Comparison of ENCODE assay signal across 10 cellular contexts in the genomic region with DNA sequence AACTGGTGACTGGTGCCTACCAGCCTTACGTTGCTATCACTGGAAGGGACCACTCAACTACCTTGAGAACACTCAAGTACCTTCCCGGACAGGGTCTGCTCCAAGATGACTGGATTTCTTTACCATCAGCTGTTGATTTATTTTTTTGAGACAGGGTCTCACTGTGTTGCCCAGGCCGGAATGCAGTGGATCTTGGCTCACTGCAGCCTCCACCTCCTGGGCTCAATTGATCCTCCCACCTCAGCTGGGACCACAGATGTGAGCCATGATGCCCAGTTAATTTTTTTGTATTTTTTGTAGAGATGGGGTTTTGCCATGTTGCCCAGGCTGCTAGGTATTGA. TPM values are rescaled to one million over a fixed set of nuclear protein-coding genes. Genes with fewer than 3 reads are reported as not detected.
DNase-seq lines count a peak whose midpoint lies in the region; ATAC-seq, FAIRE-seq and TF ChIP-seq lines count a peak whose summit lies in the region.
"Had no signal": no experiment of that assay in that cellular context is flagged by ENCODE, and none has a peak within 500 bp of the region (broad histone marks: within the 10 kb centered on the region; RNA-seq: fewer than 3 reads in every experiment).

No MANE protein-coding gene starts in this region.

- H2AK5ac ChIP-seq in IMR-90 (ENCODE audit: low read depth, low read length): peak overlapping the region; percentile 100

- no peak for FAIRE-seq in K562 (lab: Jason Lieb, UNC)

- H3K27me3 ChIP-seq in IMR-90 (ENCODE audit: control insufficient read depth, insufficient read depth, low read length) (no peaks in the 10 kb centered on the region), K562 (ENCODE audit: control insufficient read depth in 2 of 2, insufficient read depth in 2 of 2, low read length in 2 of 2) (no peaks in the 10 kb centered on the region), thyroid gland (no peaks in the 10 kb centered on the region)
- H3K27me3 ChIP-seq: pancreas had no signal

- H3K36me3 ChIP-seq in IMR-90 (ENCODE audit: control insufficient read depth, insufficient read depth, low read length) (peaks cover 6% of the 10 kb centered on the region; the same call in 1 of the 2 replicates), K562 (ENCODE audit: control insufficient read depth, insufficient read depth, low read length) (peaks cover 33% of the 10 kb centered on the region), mesodermal cell (ENCODE audit: control insufficient read depth, insufficient read depth, low read length) (peaks cover 14% of the 10 kb centered on the region), thyroid gland (peaks cover 0 to under 1% of the 10 kb centered on the region in 2 donors)

- intact Hi-C loops in IMR-90 (cut with micrococcal nuclease) (loop anchor here (2.0 kb wide), 1 partner anchor 45 kb away; a partner anchor contains a TSS), K562 (cut with micrococcal nuclease) (loop anchor here (2.0 to 5.0 kb wide), 4 partner anchors 44 to 249 kb away; a partner anchor contains a TSS), thyroid gland (cut with DNase I) (no loop called here)

- peaks cover 3% of the 10 kb centered on the region; the same call in 1 of the 2 replicates for H3K4me1 ChIP-seq in IMR-90 (ENCODE audit: control insufficient read depth, insufficient read depth, low read length)
- H3K4me1 ChIP-seq in K562 (replicated peaks in 1 of 2; ENCODE audit: control insufficient read depth in 2 of 2, insufficient read depth in 2 of 2, low read length in 2 of 2): peaks cover 21 to 27% of the 10 kb centered on the region in 2 experiments; a peak in 4 of 5 replicates
- H3K4me1 ChIP-seq in mesodermal cell (ENCODE audit: control insufficient read depth, insufficient read depth, low read length, poor library complexity, severe bottlenecking): peaks cover 39% of the 10 kb centered on the region
- H3K4me1 ChIP-seq in thyroid gland: peaks cover 10 to 14% of the 10 kb centered on the region in 2 donors

- in situ Hi-C loops in IMR-90 (cut with MboI; ENCODE audit: low sequenced_read_pairs): no loop called here
- in situ Hi-C loops in K562 (cut with MboI): loop anchor here (5.0 kb wide), 2 partner anchors 64 to 114 kb away; no protein-coding TSS in a partner anchor

- H3K36me3 Mint-ChIP-seq in nephron progenitor cell (ENCODE audit: low read depth): peaks cover 10% of the 10 kb centered on the region

- peak overlapping the region; percentile 99 for H2BK15ac ChIP-seq in IMR-90 (ENCODE audit: low read depth, low read length)

- POLR2A ChIA-PET in IMR-90 (lab: Charles Lee; ENCODE audit: unreplicated experiment): no interaction called here
- POLR2A ChIA-PET in K562 (lab: Yijun Ruan, JAX): interaction anchor here (0.8 to 1.4 kb wide), 9 partner anchors 10 to 120 kb away, joined by 3 to 6 read pairs (median 3); no protein-coding TSS in a partner anchor

- peak overlapping the region; percentile 99 for H2BK120ac ChIP-seq in IMR-90 (ENCODE audit: low read depth, low read length)

- no peaks in the 10 kb centered on the region for H3K79me2 ChIP-seq in K562 (ENCODE audit: control insufficient read depth, insufficient read depth, low read length)

- CTCF ChIA-PET in IMR-90 (lab: Yijun Ruan, JAX): no interaction called here
- CTCF ChIA-PET in K562 (lab: Yijun Ruan, JAX; ENCODE audit: low intra/inter-chr PET ratio): no interaction called here

- no peak for ATAC-seq in IMR-90 (ENCODE audit: low read depth)
- no peak; the same call in 2 of the 3 replicates for ATAC-seq in K562

- H3K9me3 Mint-ChIP-seq in nephron progenitor cell: no peaks in the 10 kb centered on the region

- H3K18ac ChIP-seq in IMR-90 (ENCODE audit: low read depth, low read length): peak overlapping the region; percentile 80

- H3K9me1 ChIP-seq in IMR-90 (ENCODE audit: insufficient read depth, low read length) (peaks cover 3% of the 10 kb centered on the region), K562 (ENCODE audit: control insufficient read depth, insufficient read depth, low read length) (no peaks in the 10 kb centered on the region)

- dilution Hi-C loops in IMR-90 (cut with HindIII; ENCODE audit: low sequenced_read_pairs, unreplicated experiment): no loop called here

- H3K9me3 ChIP-seq in IMR-90 (ENCODE audit: control insufficient read depth, insufficient read depth, low read length) (peaks cover 2% of the 10 kb centered on the region; the same call in 1 of the 2 replicates), K562 (replicated peaks; ENCODE audit: control insufficient read depth, insufficient read depth, low read depth, low read length) (no peaks in the 10 kb centered on the region), mesodermal cell (ENCODE audit: control insufficient read depth, low read length) (peaks cover 3% of the 10 kb centered on the region), thyroid gland (no peaks in the 10 kb centered on the region)
- H3K9me3 ChIP-seq: pancreas had no signal

- peak overlapping the region; percentile 91 for H3K23ac ChIP-seq in IMR-90 (ENCODE audit: low read depth, low read length)

- no peaks in the 10 kb centered on the region for H4K20me1 ChIP-seq in IMR-90 (ENCODE audit: insufficient read depth, low read length)
- H4K20me1 ChIP-seq in K562 (replicated peaks; ENCODE audit: control insufficient read depth, insufficient read depth, low read length): no peaks in the 10 kb centered on the region

- peak overlapping the region; percentile 97 for H4K91ac ChIP-seq in IMR-90 (ENCODE audit: insufficient read depth, low read depth, low read length)

- peak overlapping the region; percentile 84 for H3K56ac ChIP-seq in IMR-90 (ENCODE audit: extremely low read depth, insufficient read depth, low read length)

- H3K79me1 ChIP-seq in IMR-90 (ENCODE audit: low read depth in 1 of 2, low read length in 2 of 2): peaks cover 0 to 31% of the 10 kb centered on the region in 2 experiments; a peak in 2 of 4 replicates

- BruUV-seq in IMR-90 (replicated peaks; lab: Mats Ljungman, UMichigan) (no TSS peak), K562 (replicated peaks; lab: Mats Ljungman, UMichigan) (no TSS peak)

- TF ChIP-seq POLR2A in IMR-90 (IDR thresholded peaks at IDR 0.05; ENCODE audit: low read depth, low read length): no peak
- TF ChIP-seq POLR2A in K562 (conservative IDR thresholded peaks at IDR 0.05): no peak
- TF ChIP-seq POLR2A in thyroid gland (IDR thresholded peaks at IDR 0.05): no peak

- WGBS in IMR-90 (ENCODE audit: extremely low coverage in 2 of 2, insufficient read length in 1 of 2), 2 experiments: 76% methylated on average over 3 of the region's 3 CpGs; no CpG with 5 or more reads in 1 of the 2 experiments
- WGBS in K562 (ENCODE audit: insufficient coverage, low coverage, missing lambda C conversion rate): 46% methylated on average over 3 of the region's 3 CpGs
- 89 to 97% methylated on average over 1 to 3 of the region's 3 CpGs for WGBS in mesodermal cell (ENCODE audit: insufficient coverage in 2 of 2), 2 experiments
- 89 to 94% methylated on average over 3 of the region's 3 CpGs for WGBS in thyroid gland, 2 donors

- peak overlapping the region; percentile 90 for H2AK9ac ChIP-seq in IMR-90 (replicated peaks; ENCODE audit: low read depth, low read length, poor library complexity)

- peak overlapping the region; percentile 84 for H2BK5ac ChIP-seq in IMR-90 (ENCODE audit: low read depth, low read length, poor library complexity, severe bottlenecking)

- no peaks in the 10 kb centered on the region for H3K27me3 Mint-ChIP-seq in nephron progenitor cell (ENCODE audit: low read depth, poor library complexity)

- TF ChIP-seq RAD21 in IMR-90 (IDR thresholded peaks at IDR 0.05; ENCODE audit: low read length): no peak
- TF ChIP-seq RAD21 in K562 (CRISPR knock-in tag; conservative IDR thresholded peaks at IDR 0.05 in 1 of 2, IDR thresholded peaks at IDR 0.05 in 1 of 2): no peak

- H3K4ac ChIP-seq in IMR-90 (ENCODE audit: low read depth, low read length): peak overlapping the region; percentile 99

- H3K4me2 ChIP-seq in IMR-90 (ENCODE audit: low read depth, low read length) (no peak overlapping the region), K562 (ENCODE audit: insufficient read depth, low read length) (peak overlapping the region; percentile 17; the same call in 1 of the 2 replicates)

- H2BK20ac ChIP-seq in IMR-90 (ENCODE audit: low read depth, low read length): peak overlapping the region; percentile 99

- no peak for DNase-seq in IMR-90
- DNase-seq in K562 (ENCODE audit: extremely low read depth in 1 of 4, low spot score in 3 of 4): no peak
- DNase-seq in thyroid gland: no peak
- DNase-seq in epidermal melanocyte (ENCODE audit: insufficient read length, low spot score): no peak
- no peak for DNase-seq in NOMO-1 treated with dmso at 0.1 percent for 144 hours (lab: John Stamatoyannopoulos, UW; ENCODE audit: unreplicated experiment)
- no peak for DNase-seq in nephron progenitor cell
- DNase-seq: effector CD8-positive, alpha-beta T cell; NCI-H2171 treated with DMSO at 0.1 percent for 48 hours had no signal

- H3K27ac Mint-ChIP-seq in nephron progenitor cell: no peak overlapping the region

- H3K4me3 ChIP-seq in IMR-90 (ENCODE audit: insufficient read depth, low read depth, low read length) (no peak overlapping the region), K562 (no peak overlapping the region), mesodermal cell (ENCODE audit: extremely low read depth, insufficient read depth, low read length, poor library complexity, severe bottlenecking) (no peak overlapping the region), thyroid gland (replicated peaks in 1 of 3) (no peak overlapping the region)
- H3K4me3 ChIP-seq: pancreas had no signal

- TF ChIP-seq CTCF in IMR-90 (conservative IDR thresholded peaks at IDR 0.05; ENCODE audit: low read depth, low read length) (no peak), K562 (IDR thresholded peaks at IDR 0.05 in 2 of 3, conservative IDR thresholded peaks at IDR 0.05 in 1 of 3; ENCODE audit: insufficient read depth in 2 of 3, low read depth in 1 of 3, low read length in 3 of 3) (no peak), thyroid gland (IDR thresholded peaks at IDR 0.05) (no peak), nephron progenitor cell (IDR thresholded peaks at IDR 0.05) (no peak)

- H3K14ac ChIP-seq in IMR-90 (replicated peaks; ENCODE audit: low read depth, low read length): peak overlapping the region; percentile 98

- TF ChIP-seq EP300 in K562 (IDR thresholded peaks at IDR 0.05; ENCODE audit: low read length): no peak

- peak overlapping the region; percentile 91 for H3K27ac ChIP-seq in IMR-90 (ENCODE audit: insufficient read depth, low read length)
- H3K27ac ChIP-seq in K562 (ENCODE audit: extremely low read depth, low read depth, low read length): peak overlapping the region; percentile 96
- peak overlapping the region; percentile 94 for H3K27ac ChIP-seq in mesodermal cell (ENCODE audit: low read depth, low read length, severe bottlenecking)
- H3K27ac ChIP-seq in thyroid gland: peak overlapping the region; percentile 67 to 80 (median 73)

- H2AFZ ChIP-seq in IMR-90 (replicated peaks; ENCODE audit: low read length, poor library complexity) (peak overlapping the region; percentile 81), K562 (ENCODE audit: low read depth, low read length) (peak overlapping the region; percentile 91)

- H3K9ac ChIP-seq in IMR-90 (ENCODE audit: low read depth, low read length) (no peak overlapping the region), K562 (ENCODE audit: insufficient read depth in 1 of 2, low read depth in 2 of 2, low read length in 2 of 2) (peak overlapping the region; percentile 51 to 73; a peak in 3 of 4 replicates)

- peak overlapping the region; percentile 86 for H4K5ac ChIP-seq in IMR-90 (ENCODE audit: low read depth, low read length)

- peak overlapping the region; percentile 83 to 97 for H4K8ac ChIP-seq in IMR-90 (ENCODE audit: low read depth in 2 of 2, low read length in 2 of 2)

- peaks cover 50% of the 10 kb centered on the region for H3K4me1 Mint-ChIP-seq in nephron progenitor cell

- H3K4me3 Mint-ChIP-seq in nephron progenitor cell: no peak overlapping the region

RNA-seq across cellular contexts. Expression of a gene that starts 45.2 kb away (rescaled TPM):
- total RNA-seq in IMR-90 (2012; rRNA removed) (12.7 and 14.7 TPM in 2 replicates), K562 (2014; rRNA removed) (10.1 and 13.6 TPM in 2 replicates), K562 (2014; rRNA removed; fragmentation: Illumina TruSeq; extraction: Trizol) (9.2 and 9.6 TPM in 2 replicates), K562 (2015; rRNA removed; fragmentation: Illumina TruSeq; extraction: Trizol) (11.0 and 11.2 TPM in 2 replicates), K562 (2021) (24.0 and 26.8 TPM in 2 replicates), thyroid gland (10 to 100 TPM; 45.4 to 92.4 (median 61.2) TPM)
- polyA plus RNA-seq in IMR-90 (2012; rRNA removed) (28.6 and 28.7 TPM in 2 replicates), K562 (2011; rRNA removed) (8.8 and 11.9 TPM in 2 replicates), K562 (2014; fragmentation: Illumina TruSeq; extraction: Trizol) (17.9 and 18.8 TPM in 2 replicates), K562 (2014; fragmentation: Nextera tagmentation; extraction: Ambion mirVana) (1 to 10 TPM; 1.4 to 1.5 TPM), K562 (2014; rRNA removed) (17.2 and 17.3 TPM in 2 replicates)
- 20.6 and 27.7 TPM in 2 replicates for polyA plus RNA-seq in IMR-90 (2012; cell fraction: cytosol; rRNA removed)
- polyA plus RNA-seq in IMR-90 (2012; cell fraction: nucleus; rRNA removed; ENCODE audit: low replicate concordance): 59.2 and 67.7 TPM in 2 replicates
- 91.9 and 204 TPM in 2 replicates for total RNA-seq in K562 (2011; cell fraction: chromatin; rRNA removed; ENCODE audit: low replicate concordance)
- total RNA-seq in K562 (2011; cell fraction: nucleolus; rRNA removed): 90.6 and 92.5 TPM in 2 replicates
- 67.2 and 68.6 TPM in 2 replicates for total RNA-seq in K562 (2011; cell fraction: nucleoplasm; rRNA removed)
- polyA plus RNA-seq in K562 (2011; cell fraction: cytosol; rRNA removed): 8.1 and 10.6 TPM in 2 replicates
- 72.9 and 124 TPM in 2 replicates for polyA plus RNA-seq in K562 (2011; cell fraction: nucleus; rRNA removed)
- polyA plus RNA-seq in K562 (2012): 16.0 and 23.5 TPM in 2 replicates
- 11.9 and 15.3 TPM in 2 replicates for polyA minus RNA-seq in K562 (2011; rRNA and poly(A)+ RNA removed)
- polyA minus RNA-seq in K562 (2011; cell fraction: cytosol; rRNA and poly(A)+ RNA removed): 7.3 and 10.1 TPM in 2 replicates
- polyA minus RNA-seq in K562 (2011; cell fraction: nucleus; rRNA and poly(A)+ RNA removed): 27.9 and 33.8 TPM in 2 replicates
- 56.2 TPM for polyA plus RNA-seq in mesodermal cell (2013, experiment 1 of 2)
- polyA plus RNA-seq in mesodermal cell (2013, experiment 2 of 2): 52.8 TPM

RNA-seq across cellular contexts. Expression of a gene that starts 57.5 kb away (rescaled TPM):
- 21.4 and 24.4 TPM in 2 replicates for total RNA-seq in IMR-90 (2012; rRNA removed)
- polyA plus RNA-seq in IMR-90 (2012; rRNA removed): 11.9 TPM in 2 replicates
- polyA plus RNA-seq in IMR-90 (2012; cell fraction: cytosol; rRNA removed): 4.6 and 5.4 TPM in 2 replicates
- polyA plus RNA-seq in IMR-90 (2012; cell fraction: nucleus; rRNA removed; ENCODE audit: low replicate concordance): 15.0 and 31.1 TPM in 2 replicates
- 123 and 132 TPM in 2 replicates for total RNA-seq in K562 (2011; cell fraction: chromatin; rRNA removed; ENCODE audit: low replicate concordance)
- 73.2 and 88.4 TPM in 2 replicates for total RNA-seq in K562 (2011; cell fraction: nucleolus; rRNA removed)
- total RNA-seq in K562 (2011; cell fraction: nucleoplasm; rRNA removed): 85.6 and 96.2 TPM in 2 replicates
- total RNA-seq in K562 (2014; rRNA removed): 32.5 and 32.8 TPM in 2 replicates
- total RNA-seq in K562 (2014; rRNA removed; fragmentation: Illumina TruSeq; extraction: Trizol): 24.0 and 25.5 TPM in 2 replicates
- total RNA-seq in K562 (2015; rRNA removed; fragmentation: Illumina TruSeq; extraction: Trizol): 24.8 and 26.7 TPM in 2 replicates
- 37.0 TPM in 2 replicates for total RNA-seq in K562 (2021)
- polyA plus RNA-seq in K562 (2011; rRNA removed): 19.0 and 22.9 TPM in 2 replicates
- 14.9 and 16.1 TPM in 2 replicates for polyA plus RNA-seq in K562 (2011; cell fraction: cytosol; rRNA removed)
- 28.0 and 28.6 TPM in 2 replicates for polyA plus RNA-seq in K562 (2011; cell fraction: nucleus; rRNA removed)
- polyA plus RNA-seq in K562 (2012): 15.5 and 16.9 TPM in 2 replicates
- 28.4 and 33.1 TPM in 2 replicates for polyA plus RNA-seq in K562 (2014; fragmentation: Illumina TruSeq; extraction: Trizol)
- 10 to 100 TPM; 14.9 to 28.8 TPM for polyA plus RNA-seq in K562 (2014; fragmentation: Nextera tagmentation; extraction: Ambion mirVana)
- polyA plus RNA-seq in K562 (2014; rRNA removed): 20.2 and 21.2 TPM in 2 replicates
- polyA minus RNA-seq in K562 (2011; rRNA and poly(A)+ RNA removed): 65.0 and 86.0 TPM in 2 replicates
- polyA minus RNA-seq in K562 (2011; cell fraction: cytosol; rRNA and poly(A)+ RNA removed): 34.2 and 43.2 TPM in 2 replicates
- polyA minus RNA-seq in K562 (2011; cell fraction: nucleus; rRNA and poly(A)+ RNA removed): 46.7 and 67.6 TPM in 2 replicates
- 15.6 TPM for polyA plus RNA-seq in mesodermal cell (2013, experiment 1 of 2)
- 15.0 TPM for polyA plus RNA-seq in mesodermal cell (2013, experiment 2 of 2)
- total RNA-seq in thyroid gland: 10 to 100 TPM; 14.5 to 21.5 (median 16.6) TPM
